Comparison of ENCODE assay signal across 27 cellular contexts in genomic region chr11:129237456-129237855, GRCh38.
"Had no signal": no experiment of that assay in that cellular context is flagged by ENCODE, and none has a peak within 500 bp of the region (broad histone marks: within the 10 kb centered on the region; RNA-seq: fewer than 3 reads in every experiment).

No MANE protein-coding gene starts in this region.

- ATAC-seq: activated CD4-positive, CD25-positive, alpha-beta regulatory T cell treated with anti-CD3 and anti-CD28 coated beads, Interleukin-2, amount 50 U/mL, for 24 hours; foreskin keratinocyte; naive thymus-derived CD4-positive, alpha-beta T cell; stimulated activated naive CD8-positive, alpha-beta T cell treated with anti-CD3 and anti-CD28 coated beads, Interleukin-15, Interleukin-2, amounts not matched to agents 100 U/mL and 50 U/mL, for 24 hours had no signal

- H3K27ac Mint-ChIP-seq: activated naive CD4-positive, alpha-beta T cell treated with anti-CD3 and anti-CD28 coated beads for 36 hours; activated T-helper 1 cell treated with anti-CD3 and anti-CD28 coated beads, Interleukin-12 subunit alpha, Interleukin-12 subunit beta, Interleukin-2, Interleukin-4 antibody, amounts not matched to agents 30 ng/mL and 10 ng/mL and 1 ng/mL, durations not matched to agents 14 hours and 24 hours and 36 hours had no signal

- H3K4me3 Mint-ChIP-seq: activated naive CD4-positive, alpha-beta T cell treated with anti-CD3 and anti-CD28 coated beads for 36 hours; activated T-helper 1 cell treated with anti-CD3 and anti-CD28 coated beads, Interleukin-12 subunit alpha, Interleukin-12 subunit beta, Interleukin-2, Interleukin-4 antibody, amounts not matched to agents 30 ng/mL and 10 ng/mL and 1 ng/mL, durations not matched to agents 14 hours and 24 hours and 36 hours; naive thymus-derived CD4-positive, alpha-beta T cell; neural crest cell had no signal

- H3K27ac ChIP-seq: foreskin keratinocyte, left ventricle myocardium inferior, parathyroid adenoma, right atrium auricular region, testis, transverse colon, uterus, VCaP had no signal

- H3K4me3 ChIP-seq: left ventricle myocardium inferior, lung, right atrium auricular region, testis, transverse colon, uterus had no signal

- H3K27me3 ChIP-seq: foreskin keratinocyte, right atrium auricular region, testis, transverse colon, uterus had no signal

- H3K27me3 Mint-ChIP-seq: naive thymus-derived CD4-positive, alpha-beta T cell had no signal

- H3K9me3 ChIP-seq: right atrium auricular region, testis, transverse colon, uterus had no signal

- H3K79me2 ChIP-seq: parathyroid adenoma had no signal

- H3K4me1 ChIP-seq: foreskin keratinocyte, left ventricle myocardium inferior, parathyroid adenoma, right atrium auricular region, testis, uterus had no signal

- H3K9me3 Mint-ChIP-seq: activated naive CD4-positive, alpha-beta T cell treated with anti-CD3 and anti-CD28 coated beads for 36 hours; activated T-helper 1 cell treated with anti-CD3 and anti-CD28 coated beads, Interleukin-12 subunit alpha, Interleukin-12 subunit beta, Interleukin-2, Interleukin-4 antibody, amounts not matched to agents 30 ng/mL and 10 ng/mL and 1 ng/mL, durations not matched to agents 14 hours and 24 hours and 36 hours had no signal

- H3K36me3 ChIP-seq: left ventricle myocardium inferior, right atrium auricular region, transverse colon, uterus had no signal

- H3K9ac ChIP-seq: parathyroid adenoma had no signal

- DNase-seq: activated CD4-positive, alpha-beta T cell treated with anti-CD3 and anti-CD28 coated beads for 48 hours; activated CD4-positive, alpha-beta T cell treated with anti-CD3 and anti-CD28 coated beads, Interleukin-2, amount 50 U/mL, for 48 hours; activated CD8-positive, alpha-beta memory T cell treated with anti-CD3 and anti-CD28 coated beads for 24 hours; activated CD8-positive, alpha-beta memory T cell treated with anti-CD3 and anti-CD28 coated beads, Interleukin-2, amount 50 U/mL, for 4 hours; activated effector memory CD4-positive, alpha-beta T cell treated with anti-CD3 and anti-CD28 coated beads, Interleukin-2, amount 50 U/mL, for 16 hours; activated naive CD4-positive, alpha-beta T cell treated with anti-CD3 and anti-CD28 coated beads for 36 hours; activated T-cell treated with anti-CD3 and anti-CD28 coated beads, Interleukin-2, amount 50 U/mL, for 1 hour; amygdala; central memory CD4-positive, alpha-beta T cell; foreskin keratinocyte; kidney glomerular epithelial cell; left ventricle myocardium inferior; naive thymus-derived CD4-positive, alpha-beta T cell; nucleus accumbens; stimulated activated CD4-positive, alpha-beta T cell treated with anti-CD3 and anti-CD28 coated beads, Interleukin-2, amount 100 ng/mL, for 48 hours; stimulated activated naive CD8-positive, alpha-beta T cell treated with anti-CD3 and anti-CD28 coated beads, Interleukin-15, Interleukin-2, amounts not matched to agents 100 U/mL and 50 U/mL, for 24 hours; T-helper 1 cell; testis; transverse colon; uterus had no signal

- H3K4me1 Mint-ChIP-seq: neural crest cell had no signal

- H2AFZ ChIP-seq: parathyroid adenoma had no signal
